Comparison of ENCODE assay signal across 1 cellular context in genomic region chr2:182077023-182077422, GRCh38.
TF ChIP-seq lines count a peak whose summit lies in the region.

No MANE protein-coding gene starts in this region.

TF ChIP-seq in HEK293, 187 proteins besides CTCF, POLR2A, EP300 and RAD21 (continued from another document and continues in another):
- TF ChIP-seq SP7 (tag by site-specific recombination; IDR thresholded peaks at IDR 0.05) (peak; percentile 14; the same call in 1 of the 2 replicates), ZFP3 (tag by site-specific recombination; IDR thresholded peaks at IDR 0.05; ENCODE audit: low read depth) (no peak), ZNF366 (tag by site-specific recombination; conservative IDR thresholded peaks at IDR 0.05) (peak; percentile 65), ZNF830 (tag by site-specific recombination; IDR thresholded peaks at IDR 0.05; ENCODE audit: low read depth) (no peak), SCRT2 (tag by site-specific recombination; IDR thresholded peaks at IDR 0.05) (no peak), PRDM10 (tag by site-specific recombination; IDR thresholded peaks at IDR 0.05) (no peak), ZNF629 (tag by site-specific recombination; IDR thresholded peaks at IDR 0.05) (0 out of 2 replicates have a peak, but pooled peaks have one; percentile 20), ZNF610 (tag by site-specific recombination; IDR thresholded peaks at IDR 0.05; ENCODE audit: borderline replicate concordance) (no peak), TSHZ1 (tag by site-specific recombination; IDR thresholded peaks at IDR 0.05; ENCODE audit: borderline replicate concordance) (no peak), SALL2 (tag by site-specific recombination; IDR thresholded peaks at IDR 0.05; ENCODE audit: borderline replicate concordance) (no peak), IKZF3 (tag by site-specific recombination; IDR thresholded peaks at IDR 0.05) (no peak), ZNF214 (tag by site-specific recombination; IDR thresholded peaks at IDR 0.05; ENCODE audit: borderline replicate concordance) (no peak), ZNF785 (tag by site-specific recombination; IDR thresholded peaks at IDR 0.05) (no peak), ZNF76 (tag by site-specific recombination; IDR thresholded peaks at IDR 0.05; ENCODE audit: borderline replicate concordance, low read depth) (no peak), REST (tag by site-specific recombination; IDR thresholded peaks at IDR 0.05) (no peak), HIC1 (tag by site-specific recombination; IDR thresholded peaks at IDR 0.05) (no peak), ZNF248 (tag by site-specific recombination; IDR thresholded peaks at IDR 0.05) (no peak), ZNF501 (tag by site-specific recombination; IDR thresholded peaks at IDR 0.05) (no peak; the same call in 1 of the 2 replicates), ZNF518A (tag by site-specific recombination; conservative IDR thresholded peaks at IDR 0.05; ENCODE audit: low read depth) (0 out of 2 replicates have a peak, but pooled peaks have one; percentile 6), ZNF350 (tag by site-specific recombination; IDR thresholded peaks at IDR 0.05) (peak; percentile 26; the same call in 1 of the 2 replicates), PRDM4 (tag by site-specific recombination; IDR thresholded peaks at IDR 0.05) (no peak; the same call in 1 of the 2 replicates), PBX3 (CRISPR knock-in tag; IDR thresholded peaks at IDR 0.05) (no peak), ZNF132 (tag by site-specific recombination; IDR thresholded peaks at IDR 0.05; ENCODE audit: borderline replicate concordance) (no peak), ZNF19 (tag by site-specific recombination; IDR thresholded peaks at IDR 0.05; ENCODE audit: low read depth) (no peak), ZBTB21 (tag by site-specific recombination; IDR thresholded peaks at IDR 0.05) (no peak), MYNN (tag by site-specific recombination; IDR thresholded peaks at IDR 0.05; ENCODE audit: borderline replicate concordance) (no peak), ZNF529 (tag by site-specific recombination; IDR thresholded peaks at IDR 0.05; ENCODE audit: insufficient replicate concordance) (no peak), ZSCAN16 (tag by site-specific recombination; IDR thresholded peaks at IDR 0.05) (no peak), ZNF184 (tag by site-specific recombination; IDR thresholded peaks at IDR 0.05) (no peak), ZNF571 (tag by site-specific recombination; IDR thresholded peaks at IDR 0.05) (no peak), GFI1B (tag by site-specific recombination; IDR thresholded peaks at IDR 0.05) (no peak)
